ENCODE assay signal across 1 cellular context in the genomic region with DNA sequence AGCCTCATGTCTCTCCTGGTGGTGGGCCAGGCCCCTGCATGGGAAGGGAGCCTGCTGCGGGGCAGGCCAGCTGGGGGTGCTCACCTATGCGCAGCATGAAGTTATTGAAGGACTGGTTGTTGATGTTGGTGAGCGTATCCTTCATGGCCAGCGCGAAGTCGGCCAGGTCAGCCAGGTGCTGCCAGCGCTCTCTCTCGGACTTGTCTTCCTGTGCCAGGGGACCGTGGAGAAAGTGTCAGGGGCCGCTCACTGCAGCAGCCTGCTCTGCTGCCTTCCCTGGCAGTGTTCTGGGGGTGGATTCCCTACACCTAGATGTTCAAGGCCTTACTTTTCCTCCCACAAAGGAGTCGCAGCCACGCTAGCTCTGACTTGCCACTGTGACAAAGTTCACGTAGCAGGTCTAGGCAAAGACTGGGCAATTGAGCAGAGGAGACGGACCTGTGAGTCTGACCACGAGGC.
TF ChIP-seq lines count a peak whose summit lies in the region.

No MANE protein-coding gene starts in this region.

TF ChIP-seq in GM23338, 12 proteins besides CTCF, POLR2A, EP300 and RAD21 (continued from another document):
- TF ChIP-seq, protein P1, sequence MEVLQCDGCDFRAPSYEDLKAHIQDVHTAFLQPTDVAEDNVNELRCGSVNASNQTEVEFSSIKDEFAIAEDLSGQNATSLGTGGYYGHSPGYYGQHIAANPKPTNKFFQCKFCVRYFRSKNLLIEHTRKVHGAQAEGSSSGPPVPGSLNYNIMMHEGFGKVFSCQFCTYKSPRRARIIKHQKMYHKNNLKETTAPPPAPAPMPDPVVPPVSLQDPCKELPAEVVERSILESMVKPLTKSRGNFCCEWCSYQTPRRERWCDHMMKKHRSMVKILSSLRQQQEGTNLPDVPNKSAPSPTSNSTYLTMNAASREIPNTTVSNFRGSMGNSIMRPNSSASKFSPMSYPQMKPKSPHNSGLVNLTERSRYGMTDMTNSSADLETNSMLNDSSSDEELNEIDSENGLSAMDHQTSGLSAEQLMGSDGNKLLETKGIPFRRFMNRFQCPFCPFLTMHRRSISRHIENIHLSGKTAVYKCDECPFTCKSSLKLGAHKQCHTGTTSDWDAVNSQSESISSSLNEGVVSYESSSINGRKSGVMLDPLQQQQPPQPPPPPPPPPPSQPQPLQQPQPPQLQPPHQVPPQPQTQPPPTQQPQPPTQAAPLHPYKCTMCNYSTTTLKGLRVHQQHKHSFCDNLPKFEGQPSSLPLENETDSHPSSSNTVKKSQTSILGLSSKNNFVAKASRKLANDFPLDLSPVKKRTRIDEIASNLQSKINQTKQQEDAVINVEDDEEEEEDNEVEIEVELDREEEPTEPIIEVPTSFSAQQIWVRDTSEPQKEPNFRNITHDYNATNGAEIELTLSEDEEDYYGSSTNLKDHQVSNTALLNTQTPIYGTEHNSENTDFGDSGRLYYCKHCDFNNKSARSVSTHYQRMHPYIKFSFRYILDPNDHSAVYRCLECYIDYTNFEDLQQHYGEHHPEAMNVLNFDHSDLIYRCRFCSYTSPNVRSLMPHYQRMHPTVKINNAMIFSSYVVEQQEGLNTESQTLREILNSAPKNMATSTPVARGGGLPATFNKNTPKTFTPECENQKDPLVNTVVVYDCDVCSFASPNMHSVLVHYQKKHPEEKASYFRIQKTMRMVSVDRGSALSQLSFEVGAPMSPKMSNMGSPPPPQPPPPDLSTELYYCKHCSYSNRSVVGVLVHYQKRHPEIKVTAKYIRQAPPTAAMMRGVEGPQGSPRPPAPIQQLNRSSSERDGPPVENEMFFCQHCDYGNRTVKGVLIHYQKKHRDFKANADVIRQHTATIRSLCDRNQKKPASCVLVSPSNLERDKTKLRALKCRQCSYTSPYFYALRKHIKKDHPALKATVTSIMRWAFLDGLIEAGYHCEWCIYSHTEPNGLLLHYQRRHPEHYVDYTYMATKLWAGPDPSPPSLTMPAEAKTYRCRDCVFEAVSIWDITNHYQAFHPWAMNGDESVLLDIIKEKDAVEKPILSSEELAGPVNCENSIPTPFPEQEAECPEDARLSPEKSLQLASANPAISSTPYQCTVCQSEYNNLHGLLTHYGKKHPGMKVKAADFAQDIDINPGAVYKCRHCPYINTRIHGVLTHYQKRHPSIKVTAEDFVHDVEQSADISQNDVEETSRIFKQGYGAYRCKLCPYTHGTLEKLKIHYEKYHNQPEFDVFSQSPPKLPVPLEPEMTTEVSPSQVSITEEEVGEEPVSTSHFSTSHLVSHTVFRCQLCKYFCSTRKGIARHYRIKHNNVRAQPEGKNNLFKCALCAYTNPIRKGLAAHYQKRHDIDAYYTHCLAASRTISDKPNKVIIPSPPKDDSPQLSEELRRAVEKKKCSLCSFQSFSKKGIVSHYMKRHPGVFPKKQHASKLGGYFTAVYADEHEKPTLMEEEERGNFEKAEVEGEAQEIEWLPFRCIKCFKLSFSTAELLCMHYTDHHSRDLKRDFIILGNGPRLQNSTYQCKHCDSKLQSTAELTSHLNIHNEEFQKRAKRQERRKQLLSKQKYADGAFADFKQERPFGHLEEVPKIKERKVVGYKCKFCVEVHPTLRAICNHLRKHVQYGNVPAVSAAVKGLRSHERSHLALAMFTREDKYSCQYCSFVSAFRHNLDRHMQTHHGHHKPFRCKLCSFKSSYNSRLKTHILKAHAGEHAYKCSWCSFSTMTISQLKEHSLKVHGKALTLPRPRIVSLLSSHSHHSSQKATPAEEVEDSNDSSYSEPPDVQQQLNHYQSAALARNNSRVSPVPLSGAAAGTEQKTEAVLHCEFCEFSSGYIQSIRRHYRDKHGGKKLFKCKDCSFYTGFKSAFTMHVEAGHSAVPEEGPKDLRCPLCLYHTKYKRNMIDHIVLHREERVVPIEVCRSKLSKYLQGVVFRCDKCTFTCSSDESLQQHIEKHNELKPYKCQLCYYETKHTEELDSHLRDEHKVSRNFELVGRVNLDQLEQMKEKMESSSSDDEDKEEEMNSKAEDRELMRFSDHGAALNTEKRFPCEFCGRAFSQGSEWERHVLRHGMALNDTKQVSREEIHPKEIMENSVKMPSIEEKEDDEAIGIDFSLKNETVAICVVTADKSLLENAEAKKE (CRISPR knock-in tag; IDR thresholded peaks at IDR 0.05): no peak
- TF ChIP-seq ZNF114 (CRISPR knock-in tag; IDR thresholded peaks at IDR 0.05): no peak
- TF ChIP-seq EZH2phosphoT487 (IDR thresholded peaks at IDR 0.05; ENCODE audit: unreplicated experiment): no peak
